In the genomic region with DNA sequence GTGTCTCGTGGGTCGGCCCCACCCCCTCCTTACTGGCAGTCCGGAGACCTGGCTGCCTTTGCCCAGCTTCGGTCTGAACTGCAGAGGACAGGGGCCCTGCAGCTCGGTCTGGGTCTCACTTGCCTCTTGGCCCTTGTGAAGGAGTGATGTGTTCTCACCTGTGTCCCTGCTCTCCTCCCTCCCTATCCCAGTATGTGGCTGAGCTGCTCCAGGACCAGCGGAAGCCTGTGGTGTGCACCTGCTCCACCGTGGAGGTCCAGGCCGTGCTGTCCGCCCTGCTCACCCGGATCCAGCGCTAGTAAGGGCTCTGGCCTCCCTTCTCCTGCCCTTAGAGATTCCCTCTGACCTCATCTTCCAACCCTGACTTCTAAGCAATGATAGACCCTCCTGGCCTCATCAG, we compare ENCODE assay signal across 26 cellular contexts. TPM values are rescaled to one million over a fixed set of nuclear protein-coding genes. Genes with fewer than 3 reads are reported as not detected.
A peak's percentile ranks its signal among the peaks of the same experiment; 100 is the strongest.
DNase-seq lines count a peak whose midpoint lies in the region; ATAC-seq and FAIRE-seq lines count a peak whose summit lies in the region.
"Had no signal": no experiment of that assay in that cellular context is flagged by ENCODE, and none has a peak within 500 bp of the region (broad histone marks: within the 10 kb centered on the region; RNA-seq: fewer than 3 reads in every experiment).

No MANE protein-coding gene starts in this region.

- H3K4me1 Mint-ChIP-seq in activated CD4-positive, alpha-beta T cell treated with anti-CD3 and anti-CD28 coated beads, Interleukin-2, amount 10 ng/mL, durations not matched to agents 7 days and 5 days: no peaks in the 10 kb centered on the region
- H3K4me1 Mint-ChIP-seq in memory B cell: no peaks in the 10 kb centered on the region
- peaks cover 0 to 2% of the 10 kb centered on the region in 2 donors for H3K4me1 Mint-ChIP-seq in stimulated activated naive B cell treated with anti-CD40 and anti-IgM and Interleukin-4, amounts not matched to agents 10 μg/mL and 1 μg/mL and 100 μg/mL, for 72 hours

- in situ Hi-C loops in G401 (cut with HindIII; ENCODE audit: low sequenced_read_pairs): no loop called here

- no peaks in the 10 kb centered on the region for H3K27me3 Mint-ChIP-seq in activated CD4-positive, alpha-beta T cell treated with anti-CD3 and anti-CD28 coated beads, Interleukin-2, amount 10 ng/mL, durations not matched to agents 7 days and 5 days
- H3K27me3 Mint-ChIP-seq in memory B cell: no peaks in the 10 kb centered on the region
- H3K27me3 Mint-ChIP-seq in stimulated activated naive B cell treated with anti-CD40 and anti-IgM and Interleukin-4, amounts not matched to agents 10 μg/mL and 1 μg/mL and 100 μg/mL, for 72 hours: no peaks in the 10 kb centered on the region

- DNase-seq in activated CD4-positive, alpha-beta T cell treated with anti-CD3 and anti-CD28 coated beads, Interleukin-2, amount 10 ng/mL, durations not matched to agents 7 days and 5 days: no peak
- no peak for DNase-seq in activated CD4-positive, alpha-beta T cell treated with anti-CD3 and anti-CD28 coated beads for 1 hour
- peak; percentile 65 for DNase-seq in G401 (ENCODE audit: low spot score)
- no peak for DNase-seq in memory B cell (ENCODE audit: low spot score in 2 of 2)
- no peak for DNase-seq in stimulated activated naive B cell treated with anti-CD40 and anti-IgM and Interleukin-4, amounts not matched to agents 10 μg/mL and 1 μg/mL and 100 μg/mL, for 72 hours
- no peak for DNase-seq in frontal cortex (ENCODE audit: low spot score in 2 of 2)
- DNase-seq in DMS 273 (lab: John Stamatoyannopoulos, UW; ENCODE audit: unreplicated experiment): no peak
- DNase-seq: Caco-2; CD8-positive, alpha-beta T cell; DMS 273 treated with DMSO at 0.1 percent for 48 hours; DMS79; HCEC 1CT; IMR-90; KG1; MG63; NCI-H1105 treated with DMSO at 0.1 percent for 48 hours; NCI-H1694; NCI-H2029 treated with DMSO at 0.1 percent for 48 hours; NCI-H2227 treated with DMSO at 0.1 percent for 48 hours; NCI-H69; SHP77 treated with DMSO at 0.1 percent for 48 hours had no signal

- POLR2A ChIA-PET in activated CD4-positive, alpha-beta T cell treated with anti-CD3 and anti-CD28 coated beads, Interleukin-2, amount 10 ng/mL, durations not matched to agents 7 days and 5 days (lab: Charles Lee): no interaction called here

- CTCF ChIA-PET in activated CD4-positive, alpha-beta T cell treated with anti-CD3 and anti-CD28 coated beads, Interleukin-2, amount 10 ng/mL, durations not matched to agents 7 days and 5 days (lab: Charles Lee): interaction anchor here (4.3 kb wide), 1 partner anchor 10 kb away, joined by 19 read pairs; no protein-coding TSS in a partner anchor

- ATAC-seq in memory B cell (ENCODE audit: low read depth): no peak
- ATAC-seq in stimulated activated naive B cell treated with anti-CD40 and anti-IgM and Interleukin-4, amounts not matched to agents 10 μg/mL and 1 μg/mL and 100 μg/mL, for 72 hours (replicated peaks): no peak
- ATAC-seq: CD8-positive, alpha-beta T cell; Panc1 had no signal

- H3K27ac Mint-ChIP-seq in activated CD4-positive, alpha-beta T cell treated with anti-CD3 and anti-CD28 coated beads, Interleukin-2, amount 10 ng/mL, durations not matched to agents 7 days and 5 days: peak overlapping the region; percentile 41
- peak overlapping the region; percentile 45 for H3K27ac Mint-ChIP-seq in memory B cell
- H3K27ac Mint-ChIP-seq in stimulated activated naive B cell treated with anti-CD40 and anti-IgM and Interleukin-4, amounts not matched to agents 10 μg/mL and 1 μg/mL and 100 μg/mL, for 72 hours: peak overlapping the region; percentile 3
- H3K27ac Mint-ChIP-seq: CD8-positive, alpha-beta T cell had no signal

- H3K4me3 Mint-ChIP-seq in activated CD4-positive, alpha-beta T cell treated with anti-CD3 and anti-CD28 coated beads, Interleukin-2, amount 10 ng/mL, durations not matched to agents 7 days and 5 days: no peak overlapping the region
- no peak overlapping the region for H3K4me3 Mint-ChIP-seq in memory B cell
- no peak overlapping the region for H3K4me3 Mint-ChIP-seq in stimulated activated naive B cell treated with anti-CD40 and anti-IgM and Interleukin-4, amounts not matched to agents 10 μg/mL and 1 μg/mL and 100 μg/mL, for 72 hours
- H3K4me3 Mint-ChIP-seq: CD8-positive, alpha-beta T cell had no signal

- peaks cover 40% of the 10 kb centered on the region for H3K36me3 Mint-ChIP-seq in activated CD4-positive, alpha-beta T cell treated with anti-CD3 and anti-CD28 coated beads, Interleukin-2, amount 10 ng/mL, durations not matched to agents 7 days and 5 days (ENCODE audit: low read depth)
- peaks cover 41% of the 10 kb centered on the region for H3K36me3 Mint-ChIP-seq in memory B cell
- peaks cover 62 to 73% of the 10 kb centered on the region in 2 donors for H3K36me3 Mint-ChIP-seq in stimulated activated naive B cell treated with anti-CD40 and anti-IgM and Interleukin-4, amounts not matched to agents 10 μg/mL and 1 μg/mL and 100 μg/mL, for 72 hours

- no peaks in the 10 kb centered on the region for H3K9me3 Mint-ChIP-seq in activated CD4-positive, alpha-beta T cell treated with anti-CD3 and anti-CD28 coated beads, Interleukin-2, amount 10 ng/mL, durations not matched to agents 7 days and 5 days
- no peaks in the 10 kb centered on the region for H3K9me3 Mint-ChIP-seq in memory B cell
- no peaks in the 10 kb centered on the region for H3K9me3 Mint-ChIP-seq in stimulated activated naive B cell treated with anti-CD40 and anti-IgM and Interleukin-4, amounts not matched to agents 10 μg/mL and 1 μg/mL and 100 μg/mL, for 72 hours
- H3K9me3 Mint-ChIP-seq: CD8-positive, alpha-beta T cell had no signal

- no peak for FAIRE-seq in frontal cortex (lab: Jason Lieb, UNC)
- FAIRE-seq: A204.1, GM19239, H1 had no signal

RNA-seq across cellular contexts. Expression of a gene that starts 24.7 kb away (rescaled TPM):
- total RNA-seq in activated CD4-positive, alpha-beta T cell treated with anti-CD3 and anti-CD28 coated beads, Interleukin-2, amount 10 ng/mL, durations not matched to agents 7 days and 5 days: 10 to 100 TPM; 32.1 to 38.5 TPM
- 17.2 and 18.3 TPM in 2 replicates for total RNA-seq in G401 (2014; rRNA removed; shearing (Covaris generic))
- total RNA-seq in frontal cortex: 21.6 TPM

RNA-seq across cellular contexts. Expression of a gene that starts 35.7 kb away (rescaled TPM):
- 100 to 1,000 TPM; 151 to 174 TPM for total RNA-seq in activated CD4-positive, alpha-beta T cell treated with anti-CD3 and anti-CD28 coated beads, Interleukin-2, amount 10 ng/mL, durations not matched to agents 7 days and 5 days
- 67.8 and 81.8 TPM in 2 replicates for total RNA-seq in G401 (2014; rRNA removed; shearing (Covaris generic))
- 22.8 TPM for total RNA-seq in frontal cortex

RNA-seq across cellular contexts. Expression of a gene that starts 45.2 kb away (rescaled TPM):
- total RNA-seq in activated CD4-positive, alpha-beta T cell treated with anti-CD3 and anti-CD28 coated beads, Interleukin-2, amount 10 ng/mL, durations not matched to agents 7 days and 5 days: 1 to 10 TPM; 2.5 TPM
- total RNA-seq in G401 (2014; rRNA removed; shearing (Covaris generic)): 4.4 and 12.4 TPM in 2 replicates
- total RNA-seq in frontal cortex: 41.6 TPM

RNA-seq across cellular contexts. Expression of a gene that starts 56.2 kb away (rescaled TPM):
- total RNA-seq in activated CD4-positive, alpha-beta T cell treated with anti-CD3 and anti-CD28 coated beads, Interleukin-2, amount 10 ng/mL, durations not matched to agents 7 days and 5 days: 10 to 100 TPM; 39.1 to 45.4 TPM
- 106 and 113 TPM in 2 replicates for total RNA-seq in G401 (2014; rRNA removed; shearing (Covaris generic))
- total RNA-seq in frontal cortex: 28.9 TPM

RNA-seq across cellular contexts. Expression of a gene that starts 58.9 kb away (rescaled TPM):
- total RNA-seq in activated CD4-positive, alpha-beta T cell treated with anti-CD3 and anti-CD28 coated beads, Interleukin-2, amount 10 ng/mL, durations not matched to agents 7 days and 5 days: not detected
- total RNA-seq in G401 (2014; rRNA removed; shearing (Covaris generic)): 2.8 TPM in 1 of 2 replicates, not detected in the other
- total RNA-seq in frontal cortex: 9.0 TPM
- total RNA-seq: IMR-90, OCI-LY7 had no signal
